Comparison of ENCODE assay signal across 8 cellular contexts in the genomic region with DNA sequence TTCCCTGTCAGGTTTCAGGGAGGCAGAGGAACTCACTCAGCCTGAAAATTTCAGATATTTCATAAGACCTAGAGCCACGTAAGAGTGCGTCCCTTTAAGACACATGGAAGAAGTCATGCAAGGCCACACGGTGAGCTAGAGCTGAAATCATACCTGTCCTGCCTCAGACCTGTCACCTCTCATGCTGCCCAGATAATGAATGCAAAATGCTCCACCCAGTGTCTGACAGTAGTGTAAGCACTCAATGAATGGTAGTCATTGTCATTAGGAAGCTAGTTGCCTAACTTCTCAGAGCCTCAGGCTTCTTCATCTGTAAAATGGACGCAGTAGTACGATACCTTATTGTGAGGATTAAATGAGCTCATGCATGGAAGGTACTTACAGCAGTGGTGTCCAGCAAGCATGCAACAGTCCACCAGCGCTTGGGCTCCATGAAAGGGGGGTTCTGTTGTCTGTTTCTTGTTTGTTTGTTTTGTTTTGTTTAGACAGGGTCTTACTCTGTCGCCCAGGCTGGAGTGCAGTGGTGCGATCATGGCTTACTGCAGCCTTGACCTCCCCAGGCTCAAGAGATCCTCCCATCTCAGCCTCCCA.
A peak's percentile ranks its signal among the peaks of the same experiment; 100 is the strongest.
DNase-seq lines count a peak whose midpoint lies in the region; ATAC-seq, FAIRE-seq and TF ChIP-seq lines count a peak whose summit lies in the region.

No MANE protein-coding gene starts in this region.

- H3K4me3 Mint-ChIP-seq in activated CD4-positive, alpha-beta T cell treated with anti-CD3 and anti-CD28 coated beads for 36 hours, result peak overlapping the region; percentile 85

- intact Hi-C loops in activated CD4-positive, alpha-beta T cell treated with anti-CD3 and anti-CD28 coated beads for 36 hours (cut with DNase I, micrococcal nuclease), result loop anchor here (1.0 to 10.0 kb wide), 5 partner anchors 103 to 538 kb away; a partner anchor contains a TSS
- intact Hi-C loops in Panc1 (cut with micrococcal nuclease; ENCODE audit: unreplicated experiment) (loop anchor here (1.0 to 10.0 kb wide), 2 partner anchors 110 to 247 kb away; no protein-coding TSS in a partner anchor), ovary (cut with DNase I) (loop anchor here in 3 of 4 donors (1.0 to 10.0 kb wide), 5 partner anchors 100 to 248 kb away; a partner anchor contains a TSS)

- no peak for TF ChIP-seq CTCF in Panc1 (IDR thresholded peaks at IDR 0.05)
- no peak for TF ChIP-seq CTCF in ovary (IDR thresholded peaks at IDR 0.05)

- CTCF ChIA-PET in activated CD4-positive, alpha-beta T cell treated with anti-CD3 and anti-CD28 coated beads for 36 hours (lab: Charles Lee), result interaction anchor here (0.6 to 2.0 kb wide), 20 partner anchors 9 to 300 kb away, joined by 3 to 16 read pairs (median 4); no protein-coding TSS in a partner anchor
- CTCF ChIA-PET in Panc1 (lab: Charles Lee), result interaction anchor here (0.6 to 1.0 kb wide), 4 partner anchors 11 to 245 kb away, joined by 3 to 5 read pairs (median 3); no protein-coding TSS in a partner anchor

- H3K27me3 ChIP-seq in Panc1 (ENCODE audit: control insufficient read depth, insufficient read depth, low read length) (no peaks in the 10 kb centered on the region), esophagus (ENCODE audit: control insufficient read depth in 1 of 2, insufficient read depth in 2 of 2, low read length in 2 of 2) (no peaks in the 10 kb centered on the region), small intestine (ENCODE audit: control insufficient read depth in 2 of 2, insufficient read depth in 2 of 2, low read length in 2 of 2) (no peaks in the 10 kb centered on the region), ovary (no peaks in the 10 kb centered on the region)

- no peaks in the 10 kb centered on the region for H3K9me3 Mint-ChIP-seq in activated CD4-positive, alpha-beta T cell treated with anti-CD3 and anti-CD28 coated beads for 36 hours (ENCODE audit: low read depth)

- H3K27me3 Mint-ChIP-seq in activated CD4-positive, alpha-beta T cell treated with anti-CD3 and anti-CD28 coated beads for 36 hours, result no peaks in the 10 kb centered on the region

- H3K27ac Mint-ChIP-seq in activated CD4-positive, alpha-beta T cell treated with anti-CD3 and anti-CD28 coated beads for 36 hours, result peak overlapping the region; percentile 80

- no peak for TF ChIP-seq EP300 in ovary (IDR thresholded peaks at IDR 0.05)

- no TSS peak for BruUV-seq in Panc1 (replicated peaks; lab: Mats Ljungman, UMichigan)

- H3K27ac ChIP-seq in Panc1 (ENCODE audit: low read length) (peak overlapping the region; percentile 81), esophagus (ENCODE audit: low read depth in 2 of 2, low read length in 1 of 2) (peak overlapping the region; percentile 68 to 95), small intestine (ENCODE audit: low read depth in 1 of 2, low read length in 1 of 2) (no peak overlapping the region), ovary (no peak overlapping the region)

- peak; percentile 21 for DNase-seq in activated CD4-positive, alpha-beta T cell treated with anti-CD3 and anti-CD28 coated beads for 36 hours
- DNase-seq in activated CD4-positive, alpha-beta T cell treated with anti-CD3 and anti-CD28 coated beads for 4 hours, result no peak
- no peak for DNase-seq in Panc1 (ENCODE audit: low read depth, low spot score)
- DNase-seq in small intestine, result peak; percentile 39
- no peak for DNase-seq in foreskin melanocyte
- no peak for DNase-seq in ovary

- in situ Hi-C loops in Panc1 (cut with HindIII; ENCODE audit: low pct_unique_long_range_greater_than_20kb, low sequenced_read_pairs), result no loop called here

- H3K36me3 ChIP-seq in Panc1 (ENCODE audit: control insufficient read depth, insufficient read depth, low read length), result no peaks in the 10 kb centered on the region
- H3K36me3 ChIP-seq in esophagus (ENCODE audit: control insufficient read depth in 2 of 2, insufficient read depth in 2 of 2, low read length in 1 of 2), result no peaks in the 10 kb centered on the region
- H3K36me3 ChIP-seq in small intestine (ENCODE audit: control insufficient read depth in 2 of 2, insufficient read depth in 2 of 2, low read length in 2 of 2), result no peaks in the 10 kb centered on the region
- no peaks in the 10 kb centered on the region for H3K36me3 ChIP-seq in ovary

- WGBS in esophagus, 2 donors, result 64 to 65% methylated on average over 8 of the region's 8 CpGs
- WGBS in small intestine, 3 donors, result 58 to 73% (median 62%) methylated on average over 8 of the region's 8 CpGs
- WGBS in ovary, 3 donors, result 66 to 68% (median 68%) methylated on average over 8 of the region's 8 CpGs

- ATAC-seq in activated CD4-positive, alpha-beta T cell treated with anti-CD3 and anti-CD28 coated beads for 36 hours, result no peak
- ATAC-seq in Panc1, result no peak
- no peak for ATAC-seq in HG03432 (IDR thresholded peaks at IDR 0.05; ENCODE audit: unreplicated experiment)

- H3K4me1 Mint-ChIP-seq in activated CD4-positive, alpha-beta T cell treated with anti-CD3 and anti-CD28 coated beads for 36 hours, result peaks cover 23% of the 10 kb centered on the region

- H3K9me3 ChIP-seq in Panc1 (ENCODE audit: control insufficient read depth, insufficient read depth, low read depth, low read length) (no peaks in the 10 kb centered on the region), esophagus (ENCODE audit: control insufficient read depth in 2 of 2, insufficient read depth in 1 of 2, low read depth in 1 of 2, low read length in 1 of 2) (no peaks in the 10 kb centered on the region), small intestine (ENCODE audit: control insufficient read depth, low read depth) (no peaks in the 10 kb centered on the region), ovary (no peaks in the 10 kb centered on the region)

- H3K36me3 Mint-ChIP-seq in activated CD4-positive, alpha-beta T cell treated with anti-CD3 and anti-CD28 coated beads for 36 hours (ENCODE audit: low read depth), result peaks cover 4% of the 10 kb centered on the region

- TF ChIP-seq POLR2A in ovary (IDR thresholded peaks at IDR 0.05), result no peak

- H3K4me1 ChIP-seq in Panc1 (ENCODE audit: control insufficient read depth, insufficient read depth, low read length) (peaks cover 24% of the 10 kb centered on the region), esophagus (ENCODE audit: control insufficient read depth in 2 of 2, insufficient read depth in 2 of 2, low read length in 1 of 2) (peaks cover 4 to 8% of the 10 kb centered on the region in 2 donors), small intestine (ENCODE audit: control insufficient read depth in 2 of 2, insufficient read depth in 1 of 2, low read depth in 1 of 2, low read length in 1 of 2) (peaks cover 0 to 3% of the 10 kb centered on the region in 2 donors), ovary (ENCODE audit: insufficient read depth) (no peaks in the 10 kb centered on the region)

- H3K4me3 ChIP-seq in Panc1 (ENCODE audit: low read depth in 2 of 2, low read length in 2 of 2) (peak overlapping the region; percentile 66 to 69), esophagus (ENCODE audit: low read depth in 1 of 2, low read length in 2 of 2) (no peak overlapping the region), small intestine (ENCODE audit: low read depth in 1 of 2, low read length in 2 of 2) (peak overlapping the region in 1 of 2 donors; percentile 77), ovary (no peak overlapping the region)

- FAIRE-seq in small intestine (lab: Jason Lieb, UNC), result no peak

- POLR2A ChIA-PET in activated CD4-positive, alpha-beta T cell treated with anti-CD3 and anti-CD28 coated beads for 36 hours (lab: Charles Lee), result interaction anchor here (0.7 to 0.9 kb wide), 2 partner anchors 59 to 118 kb away, joined by 3 to 4 read pairs; no protein-coding TSS in a partner anchor
- POLR2A ChIA-PET in Panc1 (lab: Charles Lee), result no interaction called here

Comparison
In these comparisons a context has a peak if more than half of its experiments do, and no peak if none do; other contexts are left out.
1. DNase-seq: peak in activated CD4-positive, alpha-beta T cell treated with anti-CD3 and anti-CD28 coated beads for 36 hours (single experiment) and small intestine (single experiment); none in activated CD4-positive, alpha-beta T cell treated with anti-CD3 and anti-CD28 coated beads for 4 hours (0 of 2), Panc1 (single experiment), foreskin melanocyte (single experiment) and ovary (0 of 5).
2. H3K27ac ChIP-seq: peak in Panc1 (single experiment) and esophagus (2 of 2); none in small intestine (0 of 2) and ovary (0 of 2).
3. H3K4me3 ChIP-seq: peak in Panc1 (2 of 2); none in esophagus (0 of 2) and ovary (single experiment).